Comparison of ENCODE assay signal across 23 cellular contexts in genomic region chr12:13799574-13799973, GRCh38.
"Had no signal": no experiment of that assay in that cellular context is flagged by ENCODE, and none has a peak within 500 bp of the region (broad histone marks: within the 10 kb centered on the region; RNA-seq: fewer than 3 reads in every experiment).

No MANE protein-coding gene starts in this region.

- ATAC-seq: activated CD8-positive, alpha-beta T cell treated with anti-CD3 and anti-CD28 coated beads, Interleukin-2, amount 10 ng/mL, durations not matched to agents 7 days and 5 days; left ventricle myocardium superior; natural killer cell; right cardiac atrium; stimulated activated naive CD8-positive, alpha-beta T cell treated with anti-CD3 and anti-CD28 coated beads, Interleukin-15, Interleukin-2, amounts not matched to agents 100 U/mL and 50 U/mL, for 24 hours had no signal

- H3K9me3 ChIP-seq: transverse colon, vagina had no signal

- FAIRE-seq: small intestine had no signal

- H3K27ac Mint-ChIP-seq: activated CD4-positive, alpha-beta T cell treated with anti-CD3 and anti-CD28 coated beads, Interleukin-2, amount 10 ng/mL, durations not matched to agents 24 days and 14 days; activated CD8-positive, alpha-beta T cell treated with anti-CD3 and anti-CD28 coated beads, Interleukin-2, amount 10 ng/mL, durations not matched to agents 7 days and 5 days; activated naive CD8-positive, alpha-beta T cell; natural killer cell; progenitor cell of endocrine pancreas had no signal

- H3K4me3 ChIP-seq: coronary artery, transverse colon, vagina had no signal

- H3K4me3 Mint-ChIP-seq: activated CD4-positive, alpha-beta T cell treated with anti-CD3 and anti-CD28 coated beads, Interleukin-2, amount 10 ng/mL, durations not matched to agents 24 days and 14 days; activated CD8-positive, alpha-beta T cell treated with anti-CD3 and anti-CD28 coated beads, Interleukin-2, amount 10 ng/mL, durations not matched to agents 7 days and 5 days; activated naive CD8-positive, alpha-beta T cell; central memory CD8-positive, alpha-beta T cell; natural killer cell had no signal

- H3K27me3 ChIP-seq: brain microvascular endothelial cell, transverse colon, vagina had no signal

- H3K4me1 Mint-ChIP-seq: activated CD4-positive, alpha-beta T cell treated with anti-CD3 and anti-CD28 coated beads, Interleukin-2, amount 10 ng/mL, durations not matched to agents 24 days and 14 days; central memory CD8-positive, alpha-beta T cell; natural killer cell had no signal

- H3K9me3 Mint-ChIP-seq: activated CD4-positive, alpha-beta T cell treated with anti-CD3 and anti-CD28 coated beads, Interleukin-2, amount 10 ng/mL, durations not matched to agents 24 days and 14 days had no signal

- H3K27me3 Mint-ChIP-seq: activated CD4-positive, alpha-beta T cell treated with anti-CD3 and anti-CD28 coated beads, Interleukin-2, amount 10 ng/mL, durations not matched to agents 24 days and 14 days; activated naive CD8-positive, alpha-beta T cell; progenitor cell of endocrine pancreas had no signal

- DNase-seq: activated CD4-positive, alpha-beta T cell treated with anti-CD3 and anti-CD28 coated beads, Interleukin-2, amount 10 ng/mL, durations not matched to agents 24 days and 14 days; activated CD8-positive, alpha-beta memory T cell treated with anti-CD3 and anti-CD28 coated beads, Interleukin-2, amount 50 U/mL, for 4 hours; activated CD8-positive, alpha-beta T cell treated with anti-CD3 and anti-CD28 coated beads, Interleukin-2, amount 10 ng/mL, durations not matched to agents 7 days and 5 days; activated gamma-delta T cell treated with Interleukin-2 at 50 U/mL for 16 hours; amniotic stem cell; brain microvascular endothelial cell; effector CD8-positive, alpha-beta T cell; foreskin fibroblast; hippocampal formation; kidney glomerular epithelial cell; left ventricle myocardium superior; mesenchymal stem cell; natural killer cell; right cardiac atrium; small intestine; stimulated activated CD4-positive, alpha-beta T cell treated with anti-CD3 and anti-CD28 coated beads, Interleukin-4, amount 100 ng/mL, for 24 hours; stimulated activated naive CD8-positive, alpha-beta T cell treated with anti-CD3 and anti-CD28 coated beads, Interleukin-15, Interleukin-2, amounts not matched to agents 100 U/mL and 50 U/mL, for 24 hours; transverse colon had no signal

- H3K36me3 ChIP-seq: brain microvascular endothelial cell, transverse colon, vagina had no signal

- H3K36me3 Mint-ChIP-seq: activated naive CD8-positive, alpha-beta T cell; natural killer cell had no signal

- H3K4me1 ChIP-seq: transverse colon, vagina had no signal

- H3K27ac ChIP-seq: brain microvascular endothelial cell, coronary artery, transverse colon, vagina had no signal
